In the genomic region with DNA sequence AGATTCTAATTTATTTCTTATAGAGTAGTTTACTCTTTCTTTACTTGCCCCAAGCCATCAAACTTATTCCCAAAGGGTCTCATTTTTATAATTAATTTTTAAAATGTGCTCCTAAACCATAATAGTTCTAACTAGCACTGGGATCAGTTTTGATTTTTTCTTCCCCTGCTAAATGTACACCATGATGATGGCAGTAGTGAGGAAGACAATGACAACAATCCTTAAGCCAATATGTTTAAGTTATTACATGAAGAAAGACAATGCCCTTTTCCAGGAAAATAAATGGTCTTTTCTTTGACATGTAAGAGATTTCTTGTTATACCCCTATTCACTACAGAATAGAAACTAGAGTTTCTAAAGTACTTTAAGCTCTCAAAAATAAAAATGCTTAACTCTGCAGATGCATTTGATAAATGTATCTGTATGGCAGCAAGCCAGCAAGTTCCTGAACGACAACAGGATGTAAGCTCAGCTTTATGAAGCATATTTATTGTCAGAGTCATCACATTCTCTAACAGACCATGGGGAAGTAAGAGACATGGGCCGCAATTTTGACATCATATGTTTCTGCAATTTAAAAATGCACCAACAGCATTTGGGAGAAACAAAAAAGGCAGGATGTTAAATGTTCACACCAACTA, we compare ENCODE assay signal across 9 cellular contexts. TPM values are rescaled to one million over a fixed set of nuclear protein-coding genes. Genes with fewer than 3 reads are reported as not detected.
DNase-seq lines count a peak whose midpoint lies in the region; ATAC-seq and TF ChIP-seq lines count a peak whose summit lies in the region.
"Had no signal": no experiment of that assay in that cellular context is flagged by ENCODE, and none has a peak within 500 bp of the region (broad histone marks: within the 10 kb centered on the region; RNA-seq: fewer than 3 reads in every experiment).

No MANE protein-coding gene starts in this region.

- no peak overlapping the region for H3K4ac ChIP-seq in H9 (ENCODE audit: low read depth, low read length)

- CTCF ChIA-PET in activated naive CD4-positive, alpha-beta T cell treated with anti-CD3 and anti-CD28 coated beads for 36 hours (lab: Charles Lee) = interaction anchor here (0.6 to 1.8 kb wide), 2 partner anchors 57 to 175 kb away, joined by 3 to 7 read pairs; no protein-coding TSS in a partner anchor
- CTCF ChIA-PET in WTC11 (lab: Charles Lee) = interaction anchor here (0.6 kb wide), 1 partner anchor 239 kb away, joined by 6 read pairs; no protein-coding TSS in a partner anchor

- H3K4me2 ChIP-seq in H9 (ENCODE audit: insufficient read depth, insufficient read length, low read length) = no peak overlapping the region

- no peaks in the 10 kb centered on the region for H3K36me3 ChIP-seq in SK-N-MC (ENCODE audit: insufficient read depth, low read length)

- no peaks in the 10 kb centered on the region for H3K79me2 ChIP-seq in H9 (ENCODE audit: insufficient read depth, low read length)

- peaks cover 6% of the 10 kb centered on the region for H3K9me3 Mint-ChIP-seq in activated naive CD4-positive, alpha-beta T cell treated with anti-CD3 and anti-CD28 coated beads for 36 hours
- H3K9me3 Mint-ChIP-seq in stimulated activated effector memory CD8-positive, alpha-beta T cell treated with anti-CD3 and anti-CD28 coated beads, Interleukin-12 subunit alpha, Interleukin-12 subunit beta, amount 100 ng/mL, for 72 hours = no peaks in the 10 kb centered on the region
- peaks cover 4% of the 10 kb centered on the region for H3K9me3 Mint-ChIP-seq in WTC11
- H3K9me3 Mint-ChIP-seq in H9 = no peaks in the 10 kb centered on the region; a peak in 1 of 5 replicates

- H3K27me3 Mint-ChIP-seq in activated naive CD4-positive, alpha-beta T cell treated with anti-CD3 and anti-CD28 coated beads for 36 hours (ENCODE audit: low read depth) = no peaks in the 10 kb centered on the region
- no peaks in the 10 kb centered on the region for H3K27me3 Mint-ChIP-seq in WTC11 (ENCODE audit: low read depth)
- no peaks in the 10 kb centered on the region; the same call in 1 of the 2 replicates for H3K27me3 Mint-ChIP-seq in H9 (ENCODE audit: low read depth)
- H3K27me3 Mint-ChIP-seq: activated B cell treated with CpG ODN at 0.5 μM for 24 hours had no signal

- H3K18ac ChIP-seq in H9 (ENCODE audit: insufficient read length, low read depth, low read length) = no peak overlapping the region

- H4K5ac ChIP-seq in H9 (ENCODE audit: insufficient read length, low read depth, low read length) = no peak overlapping the region

- peaks cover 12% of the 10 kb centered on the region for H3K4me1 Mint-ChIP-seq in activated naive CD4-positive, alpha-beta T cell treated with anti-CD3 and anti-CD28 coated beads for 36 hours (ENCODE audit: low read depth)
- H3K4me1 Mint-ChIP-seq in stimulated activated effector memory CD8-positive, alpha-beta T cell treated with anti-CD3 and anti-CD28 coated beads, Interleukin-12 subunit alpha, Interleukin-12 subunit beta, amount 100 ng/mL, for 72 hours = peaks cover 6% of the 10 kb centered on the region
- H3K4me1 Mint-ChIP-seq in WTC11 (no peaks in the 10 kb centered on the region), H9 (no peaks in the 10 kb centered on the region)
- H3K4me1 Mint-ChIP-seq: activated B cell treated with CpG ODN at 0.5 μM for 24 hours had no signal

- no peak overlapping the region for H3K14ac ChIP-seq in H9 (ENCODE audit: insufficient read depth, low read length)

- peak overlapping the region; percentile 99 for H3K27ac ChIP-seq in SK-N-MC
- H3K27ac ChIP-seq in H9 (ENCODE audit: insufficient read length, low read depth, low read length) = no peak overlapping the region

- H2AK5ac ChIP-seq in H9 (ENCODE audit: insufficient read length, low read length) = no peak overlapping the region

- H3K27me3 ChIP-seq in H9 (ENCODE audit: insufficient read depth, low read length) = no peaks in the 10 kb centered on the region

- no peak overlapping the region for H2AFZ ChIP-seq in H9 (ENCODE audit: low read length)

- no peaks in the 10 kb centered on the region for H3K79me1 ChIP-seq in H9 (ENCODE audit: insufficient read depth, low read depth, low read length, poor library complexity, severe bottlenecking)

- H3K9me3 ChIP-seq in SK-N-MC (ENCODE audit: low read depth, low read length) = no peaks in the 10 kb centered on the region
- H3K9me3 ChIP-seq in H9 (ENCODE audit: control insufficient read depth, low read depth, low read length) = no peaks in the 10 kb centered on the region

- H3K9ac ChIP-seq in SK-N-MC (ENCODE audit: insufficient read length) (peak overlapping the region; percentile 80), H9 (ENCODE audit: extremely low read depth, insufficient read length, low read length) (no peak overlapping the region)

- peaks cover 1% of the 10 kb centered on the region for H3K36me3 Mint-ChIP-seq in activated naive CD4-positive, alpha-beta T cell treated with anti-CD3 and anti-CD28 coated beads for 36 hours (ENCODE audit: low read depth)
- no peaks in the 10 kb centered on the region for H3K36me3 Mint-ChIP-seq in stimulated activated effector memory CD8-positive, alpha-beta T cell treated with anti-CD3 and anti-CD28 coated beads, Interleukin-12 subunit alpha, Interleukin-12 subunit beta, amount 100 ng/mL, for 72 hours
- H3K36me3 Mint-ChIP-seq in WTC11 = no peaks in the 10 kb centered on the region
- H3K36me3 Mint-ChIP-seq in H9 (ENCODE audit: insufficient read depth in 1 of 3, low read depth in 3 of 3) = no peaks in the 10 kb centered on the region

- no peak overlapping the region for H4K8ac ChIP-seq in H9 (replicated peaks; ENCODE audit: insufficient read length, low read depth, low read length)

- no peak overlapping the region for H4K91ac ChIP-seq in H9 (ENCODE audit: insufficient read length, low read depth, low read length)

- no peak for TF ChIP-seq CTCF in fibroblast of villous mesenchyme (IDR thresholded peaks at IDR 0.05; ENCODE audit: insufficient read depth, low read depth, low read length)
- TF ChIP-seq CTCF in WTC11 (IDR thresholded peaks at IDR 0.05) = no peak
- no peak for TF ChIP-seq CTCF in H9 (conservative IDR thresholded peaks at IDR 0.05)

- POLR2A ChIA-PET in WTC11 (lab: Charles Lee) = no interaction called here

- H3K23me2 ChIP-seq in H9 (ENCODE audit: insufficient read length, low read depth, low read length, poor library complexity, severe bottlenecking) = no peaks in the 10 kb centered on the region

- no peaks in the 10 kb centered on the region for H3K4me1 ChIP-seq in H9 (ENCODE audit: insufficient read depth, low read length)

- H3K4me3 ChIP-seq in SK-N-MC (peak overlapping the region; percentile 59), fibroblast of villous mesenchyme (ENCODE audit: low read depth, low read length) (no peak overlapping the region)

- no peak overlapping the region for H2BK120ac ChIP-seq in H9 (ENCODE audit: low read depth, low read length, poor library complexity, severe bottlenecking)

- intact Hi-C loops in activated naive CD4-positive, alpha-beta T cell treated with anti-CD3 and anti-CD28 coated beads for 36 hours (cut with micrococcal nuclease) = no loop called here

- H2BK15ac ChIP-seq in H9 (ENCODE audit: low read depth, low read length) = no peak overlapping the region

- H3K4me3 Mint-ChIP-seq in activated naive CD4-positive, alpha-beta T cell treated with anti-CD3 and anti-CD28 coated beads for 36 hours = no peak overlapping the region
- H3K4me3 Mint-ChIP-seq in stimulated activated effector memory CD8-positive, alpha-beta T cell treated with anti-CD3 and anti-CD28 coated beads, Interleukin-12 subunit alpha, Interleukin-12 subunit beta, amount 100 ng/mL, for 72 hours = no peak overlapping the region
- no peak overlapping the region for H3K4me3 Mint-ChIP-seq in WTC11
- no peak overlapping the region for H3K4me3 Mint-ChIP-seq in H9
- H3K4me3 Mint-ChIP-seq: activated B cell treated with CpG ODN at 0.5 μM for 24 hours had no signal

- H2BK5ac ChIP-seq in H9 (ENCODE audit: insufficient read length, low read length) = no peak overlapping the region

- no peak overlapping the region for H3T11ph ChIP-seq in H9 (ENCODE audit: low read length)

- no peaks in the 10 kb centered on the region for H4K20me1 ChIP-seq in H9 (ENCODE audit: control insufficient read depth, insufficient read depth, insufficient read length)

- H2BK20ac ChIP-seq in H9 (ENCODE audit: low read depth, low read length, poor library complexity, severe bottlenecking) = no peak overlapping the region

- no peak overlapping the region for H3K56ac ChIP-seq in H9 (ENCODE audit: insufficient read length, low read depth, low read length)

- no CpG with 5 or more reads among the region's 2 CpGs for WGBS in H9 (ENCODE audit: extremely low coverage, insufficient read length, low lambda C conversion rate)

- H3K23ac ChIP-seq in H9 (ENCODE audit: insufficient read length, low read depth, low read length) = no peak overlapping the region

- no peak for ATAC-seq in stimulated activated effector memory CD8-positive, alpha-beta T cell treated with anti-CD3 and anti-CD28 coated beads, Interleukin-12 subunit alpha, Interleukin-12 subunit beta, amount 100 ng/mL, for 72 hours
- no peak for ATAC-seq in WTC11

- H2BK12ac ChIP-seq in H9 (ENCODE audit: insufficient read length, low read depth, low read length) = no peak overlapping the region

- peak; percentile 43 for DNase-seq in activated naive CD4-positive, alpha-beta T cell treated with anti-CD3 and anti-CD28 coated beads for 36 hours
- DNase-seq in activated naive CD4-positive, alpha-beta T cell treated with Interleukin-2 at 50 U/mL for 16 hours = no peak
- peak; percentile 94 for DNase-seq in SK-N-MC (ENCODE audit: low read depth, low spot score)
- peak; percentile 92 for DNase-seq in fibroblast of villous mesenchyme (ENCODE audit: low read depth)
- DNase-seq in stimulated activated effector memory CD8-positive, alpha-beta T cell treated with anti-CD3 and anti-CD28 coated beads, Interleukin-12 subunit alpha, Interleukin-12 subunit beta, amount 100 ng/mL, for 72 hours (ENCODE audit: low spot score in 2 of 2) = no peak
- no peak for DNase-seq in NCI-H2081 (lab: John Stamatoyannopoulos, UW)
- no peak for DNase-seq in WTC11 (ENCODE audit: low spot score)
- no peak for DNase-seq in H9
- DNase-seq: activated B cell treated with CpG ODN at 0.5 μM for 24 hours had no signal

- H3K27ac Mint-ChIP-seq in activated naive CD4-positive, alpha-beta T cell treated with anti-CD3 and anti-CD28 coated beads for 36 hours = peak overlapping the region; percentile 50
- peak overlapping the region; percentile 40 for H3K27ac Mint-ChIP-seq in stimulated activated effector memory CD8-positive, alpha-beta T cell treated with anti-CD3 and anti-CD28 coated beads, Interleukin-12 subunit alpha, Interleukin-12 subunit beta, amount 100 ng/mL, for 72 hours
- no peak overlapping the region for H3K27ac Mint-ChIP-seq in WTC11
- H3K27ac Mint-ChIP-seq in H9 = no peak overlapping the region
- H3K27ac Mint-ChIP-seq: activated B cell treated with CpG ODN at 0.5 μM for 24 hours had no signal

RNA-seq across cellular contexts. Expression of a gene that starts 36.0 kb away (rescaled TPM):
- 10 to 100 TPM; 73.9 to 74.3 TPM for total RNA-seq in activated naive CD4-positive, alpha-beta T cell treated with anti-CD3 and anti-CD28 coated beads for 36 hours
- total RNA-seq in fibroblast of villous mesenchyme (119 and 233 TPM in 2 replicates), WTC11 (2021) (49.5 to 56.0 TPM (median 51.3 TPM) in 3 replicates), H9 (2021) (67.5 and 69.3 TPM in 2 replicates)

RNA-seq across cellular contexts. Expression of a gene that starts 48.5 kb away (rescaled TPM):
- total RNA-seq in activated naive CD4-positive, alpha-beta T cell treated with anti-CD3 and anti-CD28 coated beads for 36 hours = 1 to 10 TPM; 3.1 to 4.5 TPM
- total RNA-seq in fibroblast of villous mesenchyme (109 and 173 TPM in 2 replicates), WTC11 (2021) (13.1 to 20.1 TPM (median 14.7 TPM) in 3 replicates), H9 (2021) (13.9 and 14.2 TPM in 2 replicates)

Comparison
In these comparisons a context has a peak if more than half of its experiments do, and no peak if none do; other contexts are left out.
1. DNase-seq: peak in activated naive CD4-positive, alpha-beta T cell treated with anti-CD3 and anti-CD28 coated beads for 36 hours (single experiment), SK-N-MC (single experiment) and fibroblast of villous mesenchyme (single experiment); none in activated naive CD4-positive, alpha-beta T cell treated with Interleukin-2 at 50 U/mL for 16 hours (single experiment), stimulated activated effector memory CD8-positive, alpha-beta T cell treated with anti-CD3 and anti-CD28 coated beads, Interleukin-12 subunit alpha, Interleukin-12 subunit beta, amount 100 ng/mL, for 72 hours (0 of 2), NCI-H2081 (0 of 2), WTC11 (single experiment) and H9 (single experiment).
2. H3K27ac Mint-ChIP-seq: peak in activated naive CD4-positive, alpha-beta T cell treated with anti-CD3 and anti-CD28 coated beads for 36 hours (single experiment) and stimulated activated effector memory CD8-positive, alpha-beta T cell treated with anti-CD3 and anti-CD28 coated beads, Interleukin-12 subunit alpha, Interleukin-12 subunit beta, amount 100 ng/mL, for 72 hours (single experiment); none in WTC11 (single experiment) and H9 (0 of 3).